1 cellular context compared by ENCODE assay signal in the genomic region with DNA sequence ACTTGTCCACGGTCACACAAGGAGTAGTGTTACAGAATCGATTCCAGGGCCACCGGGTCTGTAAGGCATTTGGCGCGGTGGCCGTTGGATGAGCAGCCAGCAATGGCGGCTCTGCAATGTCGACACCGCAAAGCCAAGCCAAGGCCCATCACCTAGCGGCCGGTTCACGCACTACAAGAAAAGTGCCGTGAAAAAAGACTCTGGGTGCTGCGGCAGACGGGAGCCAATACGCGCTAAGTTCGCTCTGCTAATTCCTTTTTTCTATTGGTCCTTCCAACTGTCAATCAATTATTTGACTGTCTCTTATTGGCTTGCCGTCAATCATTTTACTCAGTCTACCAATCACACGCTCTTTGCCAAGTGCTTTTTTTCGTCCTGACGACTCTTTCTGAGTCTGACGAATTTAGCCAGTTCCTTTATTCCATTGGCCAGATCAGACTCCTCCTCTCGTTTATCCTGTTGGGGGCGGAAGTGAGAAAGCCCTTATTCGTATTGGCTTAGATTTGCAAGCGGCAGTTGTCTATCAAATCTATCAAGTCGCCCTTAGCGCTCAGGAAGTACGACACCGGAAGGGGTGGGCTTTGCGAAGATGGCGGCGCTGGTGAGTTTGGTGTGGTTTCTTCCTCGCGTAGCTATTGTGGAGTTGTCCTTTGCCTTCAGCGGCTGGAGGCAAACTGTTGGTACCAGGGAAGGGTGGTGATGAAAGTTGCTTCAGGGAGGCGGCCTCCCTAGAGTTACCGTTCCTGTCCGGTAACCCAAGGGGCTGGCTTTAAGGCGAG.
TF ChIP-seq lines count a peak whose summit lies in the region.

A gene with protein sequence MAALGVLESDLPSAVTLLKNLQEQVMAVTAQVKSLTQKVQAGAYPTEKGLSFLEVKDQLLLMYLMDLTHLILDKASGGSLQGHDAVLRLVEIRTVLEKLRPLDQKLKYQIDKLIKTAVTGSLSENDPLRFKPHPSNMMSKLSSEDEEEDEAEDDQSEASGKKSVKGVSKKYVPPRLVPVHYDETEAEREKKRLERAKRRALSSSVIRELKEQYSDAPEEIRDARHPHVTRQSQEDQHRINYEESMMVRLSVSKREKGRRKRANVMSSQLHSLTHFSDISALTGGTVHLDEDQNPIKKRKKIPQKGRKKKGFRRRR (plus strand): TSS at position 577 of the 779 bp plus-strand sequence. CDS start 13 bp downstream, at position 590.

TF ChIP-seq in H1, 55 proteins besides CTCF, POLR2A, EP300 and RAD21 (continued from another document):
- TF ChIP-seq CTBP2 (IDR thresholded peaks at IDR 0.05; ENCODE audit: borderline replicate concordance, insufficient read depth, insufficient read length, low read length) = no peak
- TF ChIP-seq TBP (IDR thresholded peaks at IDR 0.05; ENCODE audit: low read depth, low read length) = peak; percentile 66
- TF ChIP-seq SUZ12 (IDR thresholded peaks at IDR 0.05; ENCODE audit: low read length) = no peak
- TF ChIP-seq SIRT6 (IDR thresholded peaks at IDR 0.05; ENCODE audit: low read length) = no peak
